Comparison of ENCODE assay signal across 18 cellular contexts in genomic region chr18:75317723-75318122, GRCh38.
"Had no signal": no experiment of that assay in that cellular context is flagged by ENCODE, and none has a peak within 500 bp of the region (broad histone marks: within the 10 kb centered on the region; RNA-seq: fewer than 3 reads in every experiment).

No MANE protein-coding gene starts in this region.

- H3K9me3 ChIP-seq: gastrocnemius medialis, heart right ventricle, mucosa of descending colon, right atrium auricular region, suprapubic skin, thyroid gland, upper lobe of left lung, vagina had no signal

- H3K27me3 ChIP-seq: gastrocnemius medialis, heart right ventricle, right atrium auricular region, suprapubic skin, thyroid gland, upper lobe of left lung, vagina had no signal

- H3K27ac Mint-ChIP-seq: naive thymus-derived CD8-positive, alpha-beta T cell had no signal

- H3K27ac ChIP-seq: coronary artery, gastrocnemius medialis, heart right ventricle, right atrium auricular region, suprapubic skin, thyroid gland, upper lobe of left lung, vagina had no signal

- H3K36me3 Mint-ChIP-seq: naive thymus-derived CD8-positive, alpha-beta T cell had no signal

- H3K36me3 ChIP-seq: gastrocnemius medialis, heart right ventricle, right atrium auricular region, suprapubic skin, thyroid gland, upper lobe of left lung, vagina had no signal

- ATAC-seq: esophagus mucosa; gastrocnemius medialis; heart right ventricle; left lobe of liver; mucosa of descending colon; naive thymus-derived CD8-positive, alpha-beta T cell; stimulated activated naive CD8-positive, alpha-beta T cell treated with anti-CD3 and anti-CD28 coated beads, Interleukin-15, Interleukin-2, amounts not matched to agents 100 U/mL and 50 U/mL, for 24 hours had no signal

- DNase-seq: effector memory CD4-positive, alpha-beta T cell; gastrocnemius medialis; heart right ventricle; islet precursor cell; mammary epithelial cell; mucosa of descending colon; naive thymus-derived CD8-positive, alpha-beta T cell; small intestine; stimulated activated CD4-positive, alpha-beta T cell treated with anti-CD3 and anti-CD28 coated beads, Interleukin-12 subunit alpha, Interleukin-12 subunit beta, amount 100 ng/mL, for 4 hours; stimulated activated naive CD8-positive, alpha-beta T cell treated with anti-CD3 and anti-CD28 coated beads, Interleukin-15, Interleukin-2, amounts not matched to agents 100 U/mL and 50 U/mL, for 24 hours; thyroid gland had no signal

- H3K4me1 Mint-ChIP-seq: naive thymus-derived CD8-positive, alpha-beta T cell had no signal

- H3K4me3 Mint-ChIP-seq: naive thymus-derived CD8-positive, alpha-beta T cell had no signal

- H3K4me1 ChIP-seq: gastrocnemius medialis, heart right ventricle, right atrium auricular region, suprapubic skin, thyroid gland, upper lobe of left lung, vagina had no signal

- H3K9me3 Mint-ChIP-seq: naive thymus-derived CD8-positive, alpha-beta T cell had no signal

- H3K4me3 ChIP-seq: coronary artery, gastrocnemius medialis, heart right ventricle, mucosa of descending colon, right atrium auricular region, suprapubic skin, thyroid gland, upper lobe of left lung, vagina had no signal
